Comparison of ENCODE assay signal across 8 cellular contexts in genomic region chr17:60519795-60520194, GRCh38.
"Had no signal": no experiment of that assay in that cellular context is flagged by ENCODE, and none has a peak within 500 bp of the region (broad histone marks: within the 10 kb centered on the region; RNA-seq: fewer than 3 reads in every experiment).

No MANE protein-coding gene starts in this region.

- H2AFZ ChIP-seq: GM23338 had no signal

- H3K36me3 Mint-ChIP-seq: IgD-negative memory B cell had no signal

- H3K4me3 Mint-ChIP-seq: GM23338, H9, HFFc6, IgD-negative memory B cell had no signal

- FAIRE-seq: H1, H54, HTR-8/SVneo had no signal

- DNase-seq: H9, HCEC 1CT, HFFc6 had no signal

- H3K27ac Mint-ChIP-seq: GM23338, H9, HFFc6, IgD-negative memory B cell had no signal

- H3K27me3 Mint-ChIP-seq: IgD-negative memory B cell had no signal

- H3K9me3 Mint-ChIP-seq: GM23338, H9, HFFc6, IgD-negative memory B cell had no signal

- H3K4me3 ChIP-seq: GM23338 had no signal

- H3K4me2 ChIP-seq: GM23338 had no signal

- ATAC-seq: GM23338 had no signal
